In genomic region chr16:57648590-57649442, GRCh38 we compare ENCODE assay signal across 9 cellular contexts. TPM values are rescaled to one million over a fixed set of nuclear protein-coding genes. Genes with fewer than 3 reads are reported as not detected.
DNase-seq lines count a peak whose midpoint lies in the region; ATAC-seq, FAIRE-seq and TF ChIP-seq lines count a peak whose summit lies in the region.
"Had no signal": no experiment of that assay in that cellular context is flagged by ENCODE, and none has a peak within 500 bp of the region (broad histone marks: within the 10 kb centered on the region; RNA-seq: fewer than 3 reads in every experiment).

No MANE protein-coding gene starts in this region.

- no peak for FAIRE-seq in kidney (lab: Jason Lieb, UNC)
- FAIRE-seq: islet of Langerhans had no signal

- intact Hi-C loops in breast epithelium (cut with DNase I; ENCODE audit: low total_unique reads) (no loop called here), kidney (cut with DNase I) (loop anchor here (5.0 kb wide), 1 partner anchor 57 kb away; no protein-coding TSS in a partner anchor)

- H3K9me3 ChIP-seq in breast epithelium, result no peaks in the 10 kb centered on the region
- no peaks in the 10 kb centered on the region for H3K9me3 ChIP-seq in kidney (ENCODE audit: control insufficient read depth in 1 of 2, low read length in 2 of 2)

- H3K4me3 ChIP-seq in WI38 (ENCODE audit: low read depth, low read length) (no peak overlapping the region), breast epithelium (no peak overlapping the region), kidney (ENCODE audit: low read length in 2 of 2) (no peak overlapping the region)

- H3K27me3 ChIP-seq in breast epithelium, result no peaks in the 10 kb centered on the region

- H3K4me1 ChIP-seq in breast epithelium (no peaks in the 10 kb centered on the region), kidney (ENCODE audit: control insufficient read depth in 1 of 2, insufficient read depth in 1 of 2, low read depth in 1 of 2, low read length in 2 of 2) (peaks cover 9 to 26% of the 10 kb centered on the region in 2 donors)

- ATAC-seq in HG02852 (IDR thresholded peaks at IDR 0.05; ENCODE audit: unreplicated experiment), result peak; percentile 66
- no peak for ATAC-seq in HG03045 (IDR thresholded peaks at IDR 0.05; ENCODE audit: unreplicated experiment)

- H3K27ac ChIP-seq in breast epithelium (peak overlapping the region; percentile 82 to 92), kidney (ENCODE audit: low read depth in 2 of 2, low read length in 2 of 2) (peak overlapping the region; percentile 14 to 69)

- TF ChIP-seq CTCF in WI38 (IDR thresholded peaks at IDR 0.05; ENCODE audit: low read depth, low read length) (peak; percentile 100), breast epithelium (IDR thresholded peaks at IDR 0.05) (peak; percentile 99 to 100 (median 100)), kidney (IDR thresholded peaks at IDR 0.05; ENCODE audit: borderline replicate concordance, extremely low read depth, insufficient read depth) (peak; percentile 100)

- no peak for TF ChIP-seq POLR2A in breast epithelium (IDR thresholded peaks at IDR 0.05)

- peak; percentile 59 for DNase-seq in GDM1 (lab: John Stamatoyannopoulos, UW)
- peak; percentile 65 for DNase-seq in NCI-H2171 treated with DMSO at 0.1 percent for 48 hours (lab: John Stamatoyannopoulos, UW)
- peak; percentile 74 to 84 for DNase-seq in breast epithelium (ENCODE audit: low spot score in 2 of 2)
- DNase-seq in kidney, result peak; percentile 88
- peak; percentile 74 to 81 (median 78) for DNase-seq in stimulated activated CD4-positive, alpha-beta T cell treated with anti-CD3 and anti-CD28 coated beads, Interleukin-1b, Interleukin-23, amount 100 ng/mL, for 24 hours (ENCODE audit: low read depth in 4 of 4, low spot score in 1 of 4)

- no peaks in the 10 kb centered on the region for H3K36me3 ChIP-seq in breast epithelium
- peaks cover 32 to 56% of the 10 kb centered on the region in 2 donors for H3K36me3 ChIP-seq in kidney (ENCODE audit: control insufficient read depth in 1 of 2, insufficient read depth in 2 of 2, low read length in 2 of 2)

- H3K9ac ChIP-seq in kidney (ENCODE audit: low read length in 2 of 2), result no peak overlapping the region

RNA-seq across cellular contexts. Expression of gene ADGRG3, which starts 19.3 kb away (rescaled TPM):
- total RNA-seq in breast epithelium, result 1 to 10 TPM in 2 of 3 donors, under 1 TPM in 1; 0.64 to 5.2 (median 1.6) TPM
- 1.8 TPM for total RNA-seq in kidney
- 0.17 TPM for polyA plus RNA-seq in kidney (ENCODE audit: insufficient read depth, low read depth, low replicate concordance)

RNA-seq across cellular contexts. Expression of gene ADGRG1, which starts 20.4 kb away (rescaled TPM):
- total RNA-seq in breast epithelium, result 10 to 100 TPM in 2 of 3 donors, 1 to 10 TPM in 1; 9.4 to 54.1 (median 34.0) TPM
- total RNA-seq in kidney, result 351 TPM
- polyA plus RNA-seq in kidney (ENCODE audit: insufficient read depth, low read depth, low replicate concordance), result 188 TPM

RNA-seq across cellular contexts. Expression of gene DRC7, which starts 45.8 kb away (rescaled TPM):
- total RNA-seq in breast epithelium (1 to 10 TPM in 1 of 3 donors, not detected in 2; 1.5 TPM), kidney (3.2 TPM)
- polyA plus RNA-seq in kidney (ENCODE audit: insufficient read depth, low read depth, low replicate concordance), result 1.8 TPM
